In the genomic region with DNA sequence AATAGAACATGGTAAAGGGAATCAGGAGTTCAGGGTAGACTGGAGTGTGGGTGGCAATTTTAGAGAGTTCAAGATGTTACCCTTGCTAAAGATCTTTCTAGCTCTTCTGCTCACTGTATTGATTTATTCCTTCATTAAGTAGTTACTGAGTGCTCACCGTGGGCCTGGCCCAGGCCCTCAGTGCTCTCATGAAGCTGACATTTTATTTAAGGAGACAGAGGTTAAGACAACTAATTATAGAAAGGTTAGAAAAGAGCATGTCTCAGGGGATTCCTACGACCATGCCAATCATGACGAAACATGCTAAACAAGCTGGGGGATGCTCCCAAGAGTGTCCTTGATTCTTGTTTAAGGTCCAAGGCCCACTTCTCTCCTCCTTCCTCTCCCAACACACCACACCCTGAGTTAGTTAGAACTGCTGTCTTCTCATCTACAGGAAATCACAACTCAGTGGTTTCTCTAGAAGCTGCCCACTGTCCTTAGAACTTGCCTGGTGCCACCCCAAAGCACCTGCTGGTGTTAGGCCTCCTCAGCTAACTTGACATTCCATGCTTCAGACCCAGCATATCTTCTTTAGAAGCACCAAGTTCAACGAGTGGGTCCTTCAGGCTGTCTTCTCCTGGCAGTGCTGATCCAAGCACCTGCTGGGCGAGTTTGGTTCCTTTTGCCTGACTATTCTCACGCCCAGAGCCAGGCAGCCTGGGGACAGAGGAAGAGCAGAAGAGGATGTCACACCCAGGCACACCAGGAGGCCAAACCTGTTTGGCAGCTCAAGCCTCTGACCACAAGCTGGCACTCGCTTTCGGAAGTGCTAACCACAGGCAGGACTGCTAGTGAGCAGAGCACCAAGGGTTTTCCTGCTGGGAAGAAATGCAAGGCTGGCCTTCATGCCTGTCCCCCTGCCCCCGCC, we compare ENCODE assay signal across 9 cellular contexts.
DNase-seq lines count a peak whose midpoint lies in the region; ATAC-seq lines count a peak whose summit lies in the region.
"Had no signal": no experiment of that assay in that cellular context is flagged by ENCODE, and none has a peak within 500 bp of the region (broad histone marks: within the 10 kb centered on the region; RNA-seq: fewer than 3 reads in every experiment).

No MANE protein-coding gene starts in this region.

- no peak overlapping the region for H2BK5ac ChIP-seq in mesenchymal stem cell (ENCODE audit: low read depth, low read length, poor library complexity, severe bottlenecking)

- peak overlapping the region; percentile 11 for H3K27ac Mint-ChIP-seq in activated naive CD8-positive, alpha-beta T cell treated with anti-CD3 and anti-CD28 coated beads, Interleukin-2, amount 10 ng/mL, durations not matched to agents 7 days and 5 days
- H3K27ac Mint-ChIP-seq in activated naive CD4-positive, alpha-beta T cell treated with anti-CD3 and anti-CD28 coated beads, Interleukin-2, amount 50 U/mL, for 72 hours: no peak overlapping the region

- H3K4ac ChIP-seq in mesenchymal stem cell (ENCODE audit: low read depth in 1 of 2, low read length in 2 of 2): peak overlapping the region; percentile 18 to 64

- no peaks in the 10 kb centered on the region for H3K36me3 Mint-ChIP-seq in activated naive CD8-positive, alpha-beta T cell treated with anti-CD3 and anti-CD28 coated beads, Interleukin-2, amount 10 ng/mL, durations not matched to agents 7 days and 5 days
- no peaks in the 10 kb centered on the region for H3K36me3 Mint-ChIP-seq in activated naive CD4-positive, alpha-beta T cell treated with anti-CD3 and anti-CD28 coated beads, Interleukin-2, amount 50 U/mL, for 72 hours

- POLR2A ChIA-PET in activated naive CD8-positive, alpha-beta T cell treated with anti-CD3 and anti-CD28 coated beads, Interleukin-2, amount 10 ng/mL, durations not matched to agents 7 days and 5 days (lab: Charles Lee): no interaction called here

- no peaks in the 10 kb centered on the region for H3K9me3 ChIP-seq in BLaER1
- H3K9me3 ChIP-seq in mesenchymal stem cell (ENCODE audit: control insufficient read depth, low read length): no peaks in the 10 kb centered on the region

- H2BK15ac ChIP-seq in mesenchymal stem cell (ENCODE audit: low read depth, poor library complexity, severe bottlenecking): no peak overlapping the region

- peak; percentile 11 for ATAC-seq in activated naive CD8-positive, alpha-beta T cell treated with anti-CD3 and anti-CD28 coated beads, Interleukin-2, amount 10 ng/mL, durations not matched to agents 7 days and 5 days (ENCODE audit: low read depth)
- ATAC-seq in GM18873 (IDR thresholded peaks at IDR 0.05; ENCODE audit: low FRiP score, unreplicated experiment): no peak
- ATAC-seq in activated naive CD4-positive, alpha-beta T cell treated with anti-CD3 and anti-CD28 coated beads, Interleukin-2, amount 50 U/mL, for 72 hours: no peak

- no peaks in the 10 kb centered on the region for H3K9me3 Mint-ChIP-seq in activated naive CD8-positive, alpha-beta T cell treated with anti-CD3 and anti-CD28 coated beads, Interleukin-2, amount 10 ng/mL, durations not matched to agents 7 days and 5 days
- no peaks in the 10 kb centered on the region for H3K9me3 Mint-ChIP-seq in activated naive CD4-positive, alpha-beta T cell treated with anti-CD3 and anti-CD28 coated beads, Interleukin-2, amount 50 U/mL, for 72 hours

- H4K20me1 ChIP-seq in BLaER1: no peaks in the 10 kb centered on the region

- H3K27me3 ChIP-seq in BLaER1 (no peaks in the 10 kb centered on the region), mesenchymal stem cell (ENCODE audit: control insufficient read depth in 1 of 2, insufficient read depth in 1 of 2, low read length in 2 of 2) (no peaks in the 10 kb centered on the region)

- H2BK120ac ChIP-seq in mesenchymal stem cell (ENCODE audit: low read depth, low read length): peak overlapping the region; percentile 8

- H3K14ac ChIP-seq in mesenchymal stem cell (ENCODE audit: low read length in 2 of 2): no peak overlapping the region

- peak overlapping the region; percentile 95 for H3K4me2 ChIP-seq in BLaER1
- H3K4me2 ChIP-seq in mesenchymal stem cell (ENCODE audit: low read length, poor library complexity, severe bottlenecking): no peak overlapping the region

- peak overlapping the region; percentile 72 for H4K91ac ChIP-seq in mesenchymal stem cell (ENCODE audit: low read length)

- H3K23ac ChIP-seq in mesenchymal stem cell (ENCODE audit: low read length in 2 of 2): no peak overlapping the region

- H3K27me3 Mint-ChIP-seq in activated naive CD8-positive, alpha-beta T cell treated with anti-CD3 and anti-CD28 coated beads, Interleukin-2, amount 10 ng/mL, durations not matched to agents 7 days and 5 days: peaks cover 11% of the 10 kb centered on the region

- H3K36me3 ChIP-seq in BLaER1 (no peaks in the 10 kb centered on the region), mesenchymal stem cell (ENCODE audit: control insufficient read depth in 1 of 2, insufficient read depth in 2 of 2, low read depth in 1 of 2, low read length in 2 of 2) (no peaks in the 10 kb centered on the region)

- H3K27ac ChIP-seq in BLaER1 (peak overlapping the region; percentile 98), mesenchymal stem cell (ENCODE audit: low read length, poor library complexity, severe bottlenecking) (no peak overlapping the region)
- H3K27ac ChIP-seq: SK-N-MC had no signal

- H3K4me3 Mint-ChIP-seq in activated naive CD8-positive, alpha-beta T cell treated with anti-CD3 and anti-CD28 coated beads, Interleukin-2, amount 10 ng/mL, durations not matched to agents 7 days and 5 days: peak overlapping the region; percentile 46

- H2AK5ac ChIP-seq in mesenchymal stem cell (ENCODE audit: low read length, severe bottlenecking): peak overlapping the region; percentile 54

- H3K18ac ChIP-seq in mesenchymal stem cell (ENCODE audit: low read depth in 1 of 2, low read length in 2 of 2): peak overlapping the region; percentile 54 to 81

- DNase-seq in HPDE6-E6E7 (ENCODE audit: extremely low spot score) (peak; percentile 13), mesenchymal stem cell (no peak)
- no peak for DNase-seq in activated naive CD8-positive, alpha-beta T cell treated with anti-CD3 and anti-CD28 coated beads, Interleukin-2, amount 10 ng/mL, durations not matched to agents 7 days and 5 days
- DNase-seq in activated naive CD4-positive, alpha-beta T cell treated with anti-CD3 and anti-CD28 coated beads, Interleukin-2, amount 50 U/mL, for 72 hours (ENCODE audit: low spot score in 2 of 2): no peak
- no peak for DNase-seq in activated CD8-positive, alpha-beta memory T cell treated with anti-CD3 and anti-CD28 coated beads for 24 hours
- no peak for DNase-seq in stimulated activated CD4-positive, alpha-beta T cell treated with anti-CD3 and anti-CD28 coated beads, Interleukin-4, amount 100 ng/mL, for 4 hours

- H2AFZ ChIP-seq in mesenchymal stem cell (ENCODE audit: low read depth, low read length): no peak overlapping the region

- peak overlapping the region; percentile 75 to 92 for H2BK12ac ChIP-seq in mesenchymal stem cell (ENCODE audit: low read length in 2 of 2)

- H3K4me1 ChIP-seq in BLaER1 (peaks cover 96% of the 10 kb centered on the region), mesenchymal stem cell (ENCODE audit: control insufficient read depth, insufficient read depth, low read depth, low read length) (peaks cover 39% of the 10 kb centered on the region)

- H3K79me1 ChIP-seq in mesenchymal stem cell (replicated peaks; ENCODE audit: low read length, poor library complexity, severe bottlenecking): peaks cover 4% of the 10 kb centered on the region

- 49% methylated on average over 9 of the region's 9 CpGs for WGBS in mesenchymal stem cell

- H4K8ac ChIP-seq in mesenchymal stem cell (ENCODE audit: low read length): peak overlapping the region; percentile 31

- H3K9ac ChIP-seq in BLaER1 (peak overlapping the region; percentile 83), mesenchymal stem cell (ENCODE audit: low read length) (no peak overlapping the region)

- H3K4me1 Mint-ChIP-seq in activated naive CD8-positive, alpha-beta T cell treated with anti-CD3 and anti-CD28 coated beads, Interleukin-2, amount 10 ng/mL, durations not matched to agents 7 days and 5 days: peaks cover 51% of the 10 kb centered on the region

- H3K4me3 ChIP-seq in BLaER1 (peak overlapping the region; percentile 49), mesenchymal stem cell (ENCODE audit: insufficient read depth in 1 of 2, low read depth in 1 of 2, low read length in 2 of 2) (no peak overlapping the region)
- H3K4me3 ChIP-seq: SK-N-MC had no signal
